ENCODE assay signal across 15 cellular contexts in the genomic region with DNA sequence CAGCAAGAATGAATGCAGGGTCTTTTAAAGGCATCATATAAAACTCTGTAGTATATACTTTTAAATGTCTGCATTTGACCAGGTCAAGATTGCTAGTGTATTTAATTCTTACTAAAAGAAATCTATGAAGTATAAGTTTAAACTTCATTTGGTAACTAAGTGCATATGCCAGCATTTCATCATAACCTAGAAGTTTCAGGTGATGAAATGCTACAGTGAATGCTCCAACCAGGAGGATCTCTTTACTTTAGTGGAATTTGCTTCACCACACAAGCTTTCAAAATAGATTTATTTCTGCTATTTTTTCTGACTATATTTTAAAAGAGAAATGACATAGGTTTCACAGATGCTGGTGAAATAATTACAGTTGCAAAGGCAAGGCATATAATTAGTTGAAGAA.
DNase-seq lines count a peak whose midpoint lies in the region; ATAC-seq and TF ChIP-seq lines count a peak whose summit lies in the region.
"Had no signal": no experiment of that assay in that cellular context is flagged by ENCODE, and none has a peak within 500 bp of the region (broad histone marks: within the 10 kb centered on the region; RNA-seq: fewer than 3 reads in every experiment).

No MANE protein-coding gene starts in this region.

- peaks cover 99% of the 10 kb centered on the region for H3K4me1 Mint-ChIP-seq in stimulated activated naive CD8-positive, alpha-beta T cell treated with anti-CD3 and anti-CD28 coated beads, Interleukin-15, Interleukin-2, amounts not matched to agents 100 ng/mL and 50 ng/mL, for 24 hours (ENCODE audit: low read depth)
- peaks cover 96% of the 10 kb centered on the region for H3K4me1 Mint-ChIP-seq in activated naive CD8-positive, alpha-beta T cell treated with anti-CD3 and anti-CD28 coated beads, Interleukin-2, amount 50 U/mL, for 24 hours
- H3K4me1 Mint-ChIP-seq: endodermal cell had no signal

- ATAC-seq in stimulated activated naive CD8-positive, alpha-beta T cell treated with anti-CD3 and anti-CD28 coated beads, Interleukin-15, Interleukin-2, amounts not matched to agents 100 U/mL and 50 U/mL, for 24 hours = no peak
- ATAC-seq in activated naive CD8-positive, alpha-beta T cell treated with anti-CD3 and anti-CD28 coated beads, Interleukin-2, amount 50 U/mL, for 24 hours = no peak
- no peak for ATAC-seq in foreskin keratinocyte
- ATAC-seq: Right ventricle myocardium inferior had no signal

- H3K4me3 ChIP-seq in tibial artery = no peak overlapping the region

- no peak for DNase-seq in stimulated activated naive CD8-positive, alpha-beta T cell treated with anti-CD3 and anti-CD28 coated beads, Interleukin-15, Interleukin-2, amounts not matched to agents 100 U/mL and 50 U/mL, for 24 hours
- no peak for DNase-seq in activated naive CD8-positive, alpha-beta T cell treated with anti-CD3 and anti-CD28 coated beads, Interleukin-2, amount 50 U/mL, for 24 hours
- DNase-seq in foreskin keratinocyte (no peak), tibial artery (no peak), globus pallidus (ENCODE audit: low spot score) (no peak), GM03348 (ENCODE audit: low spot score) (no peak)
- DNase-seq: activated CD8-positive, alpha-beta memory T cell treated with anti-CD3 and anti-CD28 coated beads, Interleukin-2, amount 50 U/mL, for 4 hours; cerebellar nuclear complex; endodermal cell; MM.1S; NCI-H1694; stimulated activated CD4-positive, alpha-beta T cell treated with anti-CD3 and anti-CD28 coated beads, Interleukin-4, amount 100 ng/mL, for 1 hour; T-helper 2 cell had no signal

- H3K27ac ChIP-seq in foreskin keratinocyte (peak overlapping the region; percentile 41), tibial artery (no peak overlapping the region)

- peaks cover 40% of the 10 kb centered on the region for H3K36me3 Mint-ChIP-seq in stimulated activated naive CD8-positive, alpha-beta T cell treated with anti-CD3 and anti-CD28 coated beads, Interleukin-15, Interleukin-2, amounts not matched to agents 100 ng/mL and 50 ng/mL, for 24 hours (ENCODE audit: low read depth)
- H3K36me3 Mint-ChIP-seq in activated naive CD8-positive, alpha-beta T cell treated with anti-CD3 and anti-CD28 coated beads, Interleukin-2, amount 50 U/mL, for 24 hours (ENCODE audit: low read depth) = peaks cover 30% of the 10 kb centered on the region

- TF ChIP-seq CTCF in foreskin keratinocyte (conservative IDR thresholded peaks at IDR 0.05) (no peak), tibial artery (IDR thresholded peaks at IDR 0.05) (no peak)

- H3K4me1 ChIP-seq in foreskin keratinocyte = peaks cover 11% of the 10 kb centered on the region
- peaks cover 0 to 42% (median 9%) of the 10 kb centered on the region in 4 donors for H3K4me1 ChIP-seq in tibial artery

- intact Hi-C loops in tibial artery (cut with DNase I; ENCODE audit: low total_unique reads) = no loop called here

- H3K27me3 Mint-ChIP-seq in stimulated activated naive CD8-positive, alpha-beta T cell treated with anti-CD3 and anti-CD28 coated beads, Interleukin-15, Interleukin-2, amounts not matched to agents 100 ng/mL and 50 ng/mL, for 24 hours = no peaks in the 10 kb centered on the region
- no peaks in the 10 kb centered on the region for H3K27me3 Mint-ChIP-seq in activated naive CD8-positive, alpha-beta T cell treated with anti-CD3 and anti-CD28 coated beads, Interleukin-2, amount 50 U/mL, for 24 hours

- peak overlapping the region; percentile 11 for H3K4me3 Mint-ChIP-seq in stimulated activated naive CD8-positive, alpha-beta T cell treated with anti-CD3 and anti-CD28 coated beads, Interleukin-15, Interleukin-2, amounts not matched to agents 100 ng/mL and 50 ng/mL, for 24 hours
- H3K4me3 Mint-ChIP-seq in activated naive CD8-positive, alpha-beta T cell treated with anti-CD3 and anti-CD28 coated beads, Interleukin-2, amount 50 U/mL, for 24 hours = no peak overlapping the region
- H3K4me3 Mint-ChIP-seq: endodermal cell had no signal

- no peaks in the 10 kb centered on the region for H3K9me3 ChIP-seq in tibial artery

- no peaks in the 10 kb centered on the region for H3K27me3 ChIP-seq in foreskin keratinocyte
- H3K27me3 ChIP-seq in tibial artery = no peaks in the 10 kb centered on the region

- H3K36me3 ChIP-seq in tibial artery = no peaks in the 10 kb centered on the region

- H3K27ac Mint-ChIP-seq in stimulated activated naive CD8-positive, alpha-beta T cell treated with anti-CD3 and anti-CD28 coated beads, Interleukin-15, Interleukin-2, amounts not matched to agents 100 ng/mL and 50 ng/mL, for 24 hours = peak overlapping the region; percentile 95
- H3K27ac Mint-ChIP-seq in activated naive CD8-positive, alpha-beta T cell treated with anti-CD3 and anti-CD28 coated beads, Interleukin-2, amount 50 U/mL, for 24 hours = peak overlapping the region; percentile 88
- H3K27ac Mint-ChIP-seq: endodermal cell had no signal

- H3K9me3 Mint-ChIP-seq in stimulated activated naive CD8-positive, alpha-beta T cell treated with anti-CD3 and anti-CD28 coated beads, Interleukin-15, Interleukin-2, amounts not matched to agents 100 ng/mL and 50 ng/mL, for 24 hours = peaks cover 3% of the 10 kb centered on the region
- peaks cover 4% of the 10 kb centered on the region for H3K9me3 Mint-ChIP-seq in activated naive CD8-positive, alpha-beta T cell treated with anti-CD3 and anti-CD28 coated beads, Interleukin-2, amount 50 U/mL, for 24 hours
- H3K9me3 Mint-ChIP-seq: endodermal cell had no signal
